In the genomic region with DNA sequence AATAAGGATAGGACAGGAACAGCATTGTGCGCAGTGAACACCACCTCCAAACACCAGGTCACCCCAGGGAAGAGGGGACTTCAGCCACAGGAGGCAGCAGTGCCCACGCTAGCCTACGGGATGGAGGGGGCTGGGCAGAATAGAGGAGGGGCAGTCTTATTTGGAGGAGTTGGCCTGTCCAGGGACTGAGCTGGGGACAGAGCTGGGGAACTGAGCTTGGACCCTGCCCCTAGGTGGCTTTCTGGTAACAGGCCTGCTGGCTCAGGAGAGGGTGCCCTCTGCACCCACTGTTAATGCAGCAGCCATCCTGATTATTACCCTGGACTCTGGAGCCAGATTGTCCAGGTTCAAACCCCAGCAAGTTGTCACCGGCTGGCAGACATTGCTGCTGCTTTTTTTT, we compare ENCODE assay signal across 1 cellular context.
TF ChIP-seq lines count a peak whose summit lies in the region.

No MANE protein-coding gene starts in this region.

TF ChIP-seq in GM23338, 12 proteins besides CTCF, POLR2A, EP300 and RAD21 (continued from another document):
- TF ChIP-seq REST (IDR thresholded peaks at IDR 0.05; ENCODE audit: unreplicated experiment) (no peak), ZNF114 (CRISPR knock-in tag; IDR thresholded peaks at IDR 0.05) (no peak)
